In genomic region chr22:28172948-28173360, GRCh38 we compare ENCODE assay signal across 1 cellular context.
TF ChIP-seq lines count a peak whose summit lies in the region.

No MANE protein-coding gene starts in this region.

TF ChIP-seq in IMR-90, 13 proteins besides CTCF, POLR2A, EP300 and RAD21 (continued from another document):
- TF ChIP-seq MAZ (IDR thresholded peaks at IDR 0.05; ENCODE audit: borderline replicate concordance, low read depth, low read length) (no peak), MAFK (IDR thresholded peaks at IDR 0.05; ENCODE audit: low read depth, low read length) (no peak), RFX5 (IDR thresholded peaks at IDR 0.05; ENCODE audit: low read depth, low read length) (no peak), FOS (IDR thresholded peaks at IDR 0.05; ENCODE audit: low read depth, low read length) (no peak), NFE2L2 (IDR thresholded peaks at IDR 0.05; ENCODE audit: low read depth, low read length) (no peak), MXI1 (IDR thresholded peaks at IDR 0.05; ENCODE audit: borderline replicate concordance, low read depth, low read length) (no peak)
